In the genomic region with DNA sequence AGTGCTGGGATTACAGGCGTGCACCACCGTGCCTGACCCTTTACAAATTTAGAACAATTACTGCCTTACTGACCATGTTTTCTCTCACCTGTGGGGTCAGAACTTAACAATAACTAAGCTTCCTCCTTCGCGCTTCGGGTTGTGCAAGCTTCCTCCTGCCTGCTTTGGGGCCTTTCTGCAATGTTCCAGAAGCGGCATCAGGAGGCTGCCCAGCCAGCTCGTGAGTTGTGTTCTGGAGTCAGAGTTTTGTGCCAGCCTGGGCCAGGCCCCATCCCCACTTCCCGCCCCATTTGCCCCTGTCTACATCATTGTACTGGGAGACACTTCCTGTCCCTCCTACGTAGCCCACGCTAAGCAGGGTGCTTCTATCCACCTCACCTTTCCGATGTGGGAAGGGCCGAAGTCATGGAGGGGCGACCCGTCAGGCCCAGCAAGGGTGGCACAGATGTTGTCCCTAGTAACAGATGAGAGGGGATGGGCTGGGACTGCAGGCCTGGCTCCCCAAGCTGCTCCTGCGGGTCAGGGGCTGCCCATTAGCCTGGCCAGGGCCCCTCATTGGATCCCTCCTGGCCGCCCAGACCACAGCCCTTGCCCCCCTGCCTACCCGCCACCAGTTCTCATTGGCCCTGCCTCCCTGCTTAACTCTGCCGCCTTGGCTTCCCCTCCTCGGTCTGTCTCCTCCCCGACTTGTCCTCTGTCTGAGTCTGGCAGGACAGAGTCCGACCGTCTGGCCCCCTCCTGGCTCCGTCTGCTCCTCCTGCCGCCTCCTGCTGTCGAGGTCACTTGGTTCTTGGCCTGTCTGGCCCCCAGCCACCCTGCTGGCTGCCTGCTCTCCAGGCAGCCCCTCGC, we compare ENCODE assay signal across 20 cellular contexts. TPM values are rescaled to one million over a fixed set of nuclear protein-coding genes. Genes with fewer than 3 reads are reported as not detected.
DNase-seq lines count a peak whose midpoint lies in the region; ATAC-seq and TF ChIP-seq lines count a peak whose summit lies in the region.
"Had no signal": no experiment of that assay in that cellular context is flagged by ENCODE, and none has a peak within 500 bp of the region (broad histone marks: within the 10 kb centered on the region; RNA-seq: fewer than 3 reads in every experiment).

No MANE protein-coding gene starts in this region.

- intact Hi-C loops in CD4-positive, alpha-beta T cell (cut with DNase I, micrococcal nuclease), result no loop called here
- intact Hi-C loops in PC-3 (cut with micrococcal nuclease), result no loop called here

- no peak overlapping the region for H3K27ac Mint-ChIP-seq in CD4-positive, alpha-beta T cell
- no peak overlapping the region for H3K27ac Mint-ChIP-seq in natural killer cell treated with Interleukin-12 subunit alpha and Interleukin-12 subunit beta and Interleukin-15 and Interleukin-18, amount 100 ng/mL, for 72 hours
- H3K27ac Mint-ChIP-seq: activated naive CD8-positive, alpha-beta T cell treated with anti-CD3 and anti-CD28 coated beads for 36 hours had no signal

- CTCF ChIA-PET in CD4-positive, alpha-beta T cell (lab: Charles Lee), result no interaction called here
- CTCF ChIA-PET in PC-3 (lab: Charles Lee), result no interaction called here

- H3F3A ChIP-seq in PC-3 (ENCODE audit: low read length, unreplicated experiment), result no peaks in the 10 kb centered on the region

- ATAC-seq in CD4-positive, alpha-beta T cell (ENCODE audit: poor library complexity), result no peak
- ATAC-seq in natural killer cell treated with Interleukin-12 subunit alpha and Interleukin-12 subunit beta and Interleukin-15 and Interleukin-18, amount 100 ng/mL, for 72 hours, result peak; percentile 26 to 29
- ATAC-seq in GM18511 (IDR thresholded peaks at IDR 0.05; ENCODE audit: unreplicated experiment) (no peak), PC-3 (no peak), HG03280 (IDR thresholded peaks at IDR 0.05; ENCODE audit: unreplicated experiment) (no peak)

- H3K4me3 ChIP-seq in HL-60 (replicated peaks; ENCODE audit: insufficient read depth, low read length), result no peak overlapping the region
- no peak overlapping the region for H3K4me3 ChIP-seq in PC-3 (ENCODE audit: low read length)
- H3K4me3 ChIP-seq: ovary, uterus had no signal

- no peak overlapping the region for H3K27ac ChIP-seq in CD4-positive, alpha-beta T cell (ENCODE audit: low read depth, low read length)
- H3K27ac ChIP-seq in HL-60 (replicated peaks) (peak overlapping the region; percentile 48), PC-3 (ENCODE audit: low read length) (no peak overlapping the region)
- H3K27ac ChIP-seq: uterus had no signal

- no peak for TF ChIP-seq CTCF in CD4-positive, alpha-beta T cell (IDR thresholded peaks at IDR 0.05)
- TF ChIP-seq CTCF in HL-60 (IDR thresholded peaks at IDR 0.05; ENCODE audit: insufficient read depth, low read length), result no peak
- no peak for TF ChIP-seq CTCF in PC-3 (conservative IDR thresholded peaks at IDR 0.05; ENCODE audit: low read depth, low read length)

- DNase-seq in CD4-positive, alpha-beta T cell, result no peak
- DNase-seq in HL-60 (ENCODE audit: low read depth in 1 of 2, low spot score in 1 of 2), result peak; percentile 67 to 85
- peak; percentile 52 for DNase-seq in amniotic epithelial cell (ENCODE audit: low read depth)
- DNase-seq in natural killer cell treated with Interleukin-12 subunit alpha and Interleukin-12 subunit beta and Interleukin-15 and Interleukin-18, amount 100 ng/mL, for 72 hours (ENCODE audit: low spot score), result no peak
- DNase-seq in PC-3, result no peak
- no peak for DNase-seq in NCI-H1092 (lab: John Stamatoyannopoulos, UW)
- DNase-seq: activated CD4-positive, CD25-positive, alpha-beta regulatory T cell; activated CD8-positive, alpha-beta memory T cell treated with anti-CD3 and anti-CD28 coated beads, Interleukin-2, amount 50 U/mL, for 48 hours; activated naive CD8-positive, alpha-beta T cell treated with anti-CD3 and anti-CD28 coated beads for 36 hours; BE2C; DMS53; GOT3; NCI-H1105 treated with DMSO at 0.1 percent for 48 hours; small intestine; stimulated activated naive CD4-positive, alpha-beta T cell treated with Interleukin-2 at 50 U/mL for 16 hours; uterus had no signal

- no peaks in the 10 kb centered on the region for H3K27me3 ChIP-seq in CD4-positive, alpha-beta T cell (ENCODE audit: control insufficient read depth, insufficient read depth, low read length)
- H3K27me3 ChIP-seq in HL-60 (ENCODE audit: insufficient read depth, poor library complexity, severe bottlenecking), result no peaks in the 10 kb centered on the region
- H3K27me3 ChIP-seq in PC-3 (ENCODE audit: low read length), result no peaks in the 10 kb centered on the region
- H3K27me3 ChIP-seq: BE2C, ovary, uterus had no signal

- H3K79me2 ChIP-seq in PC-3 (ENCODE audit: low read length), result peaks cover 98% of the 10 kb centered on the region

- H3K4me2 ChIP-seq in PC-3 (ENCODE audit: low read length), result no peak overlapping the region

- no peaks in the 10 kb centered on the region for H3K9me2 ChIP-seq in PC-3 (replicated peaks; ENCODE audit: low read length)

- H2AFZ ChIP-seq in PC-3 (ENCODE audit: low read length), result no peak overlapping the region

- H3K9me3 ChIP-seq in CD4-positive, alpha-beta T cell (ENCODE audit: control insufficient read depth, low read length), result no peaks in the 10 kb centered on the region
- H3K9me3 ChIP-seq in PC-3 (ENCODE audit: low read length), result no peaks in the 10 kb centered on the region
- H3K9me3 ChIP-seq: BE2C, ovary, uterus had no signal

- H3K4me3 Mint-ChIP-seq in CD4-positive, alpha-beta T cell, result peak overlapping the region; percentile 38
- H3K4me3 Mint-ChIP-seq in natural killer cell treated with Interleukin-12 subunit alpha and Interleukin-12 subunit beta and Interleukin-15 and Interleukin-18, amount 100 ng/mL, for 72 hours, result no peak overlapping the region
- H3K4me3 Mint-ChIP-seq: activated naive CD8-positive, alpha-beta T cell treated with anti-CD3 and anti-CD28 coated beads for 36 hours; central memory CD8-positive, alpha-beta T cell had no signal

- H3K27me3 Mint-ChIP-seq in CD4-positive, alpha-beta T cell, result no peaks in the 10 kb centered on the region
- H3K27me3 Mint-ChIP-seq in natural killer cell treated with Interleukin-12 subunit alpha and Interleukin-12 subunit beta and Interleukin-15 and Interleukin-18, amount 100 ng/mL, for 72 hours, result no peaks in the 10 kb centered on the region
- H3K27me3 Mint-ChIP-seq: activated naive CD8-positive, alpha-beta T cell treated with anti-CD3 and anti-CD28 coated beads for 36 hours; central memory CD8-positive, alpha-beta T cell had no signal

- BruUV-seq in PC-3 (replicated peaks; lab: Mats Ljungman, UMichigan), result no TSS peak

- H3K9ac ChIP-seq in PC-3 (ENCODE audit: low read length), result no peak overlapping the region

- H3K36me3 ChIP-seq in PC-3 (ENCODE audit: low read depth, low read length), result peaks cover 38% of the 10 kb centered on the region
- H3K36me3 ChIP-seq: ovary, uterus had no signal

- no peaks in the 10 kb centered on the region; the same call in 1 of the 2 replicates for H3K4me1 ChIP-seq in PC-3 (ENCODE audit: insufficient read depth, low read length)
- H3K4me1 ChIP-seq: BE2C, uterus had no signal

- POLR2A ChIA-PET in CD4-positive, alpha-beta T cell (lab: Charles Lee), result no interaction called here
- POLR2A ChIA-PET in PC-3 (lab: Charles Lee; ENCODE audit: unreplicated experiment), result no interaction called here

- no peaks in the 10 kb centered on the region for H3K9me3 Mint-ChIP-seq in CD4-positive, alpha-beta T cell
- H3K9me3 Mint-ChIP-seq in natural killer cell treated with Interleukin-12 subunit alpha and Interleukin-12 subunit beta and Interleukin-15 and Interleukin-18, amount 100 ng/mL, for 72 hours, result no peaks in the 10 kb centered on the region
- H3K9me3 Mint-ChIP-seq: activated naive CD8-positive, alpha-beta T cell treated with anti-CD3 and anti-CD28 coated beads for 36 hours; central memory CD8-positive, alpha-beta T cell had no signal

- H3K36me3 Mint-ChIP-seq in CD4-positive, alpha-beta T cell (ENCODE audit: low read depth), result no peaks in the 10 kb centered on the region
- peaks cover 4% of the 10 kb centered on the region for H3K36me3 Mint-ChIP-seq in natural killer cell treated with Interleukin-12 subunit alpha and Interleukin-12 subunit beta and Interleukin-15 and Interleukin-18, amount 100 ng/mL, for 72 hours

- H4K20me1 ChIP-seq in PC-3 (ENCODE audit: low read length), result peaks cover 61% of the 10 kb centered on the region

- no peaks in the 10 kb centered on the region for H3K4me1 Mint-ChIP-seq in CD4-positive, alpha-beta T cell (ENCODE audit: low read depth)
- H3K4me1 Mint-ChIP-seq in natural killer cell treated with Interleukin-12 subunit alpha and Interleukin-12 subunit beta and Interleukin-15 and Interleukin-18, amount 100 ng/mL, for 72 hours (ENCODE audit: low read depth in 2 of 2), result peaks cover 0 to 12% of the 10 kb centered on the region in 2 donors
- H3K4me1 Mint-ChIP-seq: central memory CD8-positive, alpha-beta T cell had no signal

RNA-seq across cellular contexts. Expression of gene UHRF1, which starts 13.5 kb away (rescaled TPM):
- under 1 TPM; 0.16 to 0.20 TPM for total RNA-seq in CD4-positive, alpha-beta T cell
- 100 to 1,000 TPM in 1 of 2 donors, 10 to 100 TPM in 1; 75.5 to 201 TPM for total RNA-seq in natural killer cell treated with Interleukin-12 subunit alpha and Interleukin-12 subunit beta and Interleukin-15 and Interleukin-18, amount 100 ng/mL, for 72 hours
- 163 and 207 TPM in 2 replicates for total RNA-seq in PC-3 (2014; rRNA removed)

RNA-seq across cellular contexts. Expression of gene ARRDC5, which starts 20.1 kb away (rescaled TPM):
- 1 to 10 TPM; 4.4 to 4.7 TPM for total RNA-seq in CD4-positive, alpha-beta T cell
- total RNA-seq in natural killer cell treated with Interleukin-12 subunit alpha and Interleukin-12 subunit beta and Interleukin-15 and Interleukin-18, amount 100 ng/mL, for 72 hours, result 1 to 10 TPM; 1.6 to 2.2 TPM
- not detected in 2 replicates for total RNA-seq in PC-3 (2014; rRNA removed)

RNA-seq across cellular contexts. Expression of gene KDM4B, which starts 46.2 kb away (rescaled TPM):
- total RNA-seq in CD4-positive, alpha-beta T cell, result 10 to 100 TPM; 41.8 to 42.5 TPM
- total RNA-seq in natural killer cell treated with Interleukin-12 subunit alpha and Interleukin-12 subunit beta and Interleukin-15 and Interleukin-18, amount 100 ng/mL, for 72 hours, result 10 to 100 TPM; 57.0 to 63.1 TPM
- 19.8 and 31.6 TPM in 2 replicates for total RNA-seq in PC-3 (2014; rRNA removed)

RNA-seq across cellular contexts. Expression of gene PLIN3, which starts 55.3 kb away (rescaled TPM):
- 10 to 100 TPM; 18.2 to 19.1 TPM for total RNA-seq in CD4-positive, alpha-beta T cell
- 10 to 100 TPM; 25.1 to 34.0 TPM for total RNA-seq in natural killer cell treated with Interleukin-12 subunit alpha and Interleukin-12 subunit beta and Interleukin-15 and Interleukin-18, amount 100 ng/mL, for 72 hours
- 136 and 159 TPM in 2 replicates for total RNA-seq in PC-3 (2014; rRNA removed)

Comparison
In these comparisons a context has a peak if more than half of its experiments do, and no peak if none do; other contexts are left out.
1. ATAC-seq: peak in natural killer cell treated with Interleukin-12 subunit alpha and Interleukin-12 subunit beta and Interleukin-15 and Interleukin-18, amount 100 ng/mL, for 72 hours (2 of 2); none in CD4-positive, alpha-beta T cell (single experiment), GM18511 (single experiment), PC-3 (single experiment) and HG03280 (single experiment).
2. DNase-seq: peak in HL-60 (2 of 2) and amniotic epithelial cell (single experiment); none in CD4-positive, alpha-beta T cell (0 of 10), natural killer cell treated with Interleukin-12 subunit alpha and Interleukin-12 subunit beta and Interleukin-15 and Interleukin-18, amount 100 ng/mL, for 72 hours (single experiment), PC-3 (single experiment) and NCI-H1092 (single experiment).
3. RNA of gene UHRF1, which starts 13.5 kb away (total RNA-seq): 75.5 to 201 TPM in natural killer cell treated with Interleukin-12 subunit alpha and Interleukin-12 subunit beta and Interleukin-15 and Interleukin-18, amount 100 ng/mL, for 72 hours and 163 to 207 TPM in PC-3; 0.16 to 0.20 TPM in CD4-positive, alpha-beta T cell; every median in the first group is over 10 times any median in the second.